ENCODE assay signal across 23 cellular contexts in the genomic region with DNA sequence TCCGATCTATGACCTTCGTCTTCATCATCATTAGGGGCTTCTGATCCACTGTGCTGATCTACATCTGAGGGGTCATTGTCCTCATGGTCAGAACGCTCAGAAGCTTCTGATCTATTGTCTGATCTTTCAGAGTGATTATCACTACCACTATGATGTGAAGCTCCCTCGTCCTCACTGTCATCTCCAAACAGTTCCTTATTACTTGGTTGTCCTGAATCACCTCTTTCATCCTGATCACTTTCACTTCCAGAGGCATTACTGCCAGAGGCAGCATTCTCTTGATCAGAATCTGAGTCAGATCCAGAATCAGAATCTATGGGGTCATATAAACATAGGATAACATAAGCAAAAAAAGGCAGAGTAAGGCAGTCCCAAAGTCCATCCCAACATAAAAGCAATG.
"Had no signal": no experiment of that assay in that cellular context is flagged by ENCODE, and none has a peak within 500 bp of the region (broad histone marks: within the 10 kb centered on the region; RNA-seq: fewer than 3 reads in every experiment).

No MANE protein-coding gene starts in this region.

- H3K27me3 Mint-ChIP-seq: activated naive CD8-positive, alpha-beta T cell treated with anti-CD3 and anti-CD28 coated beads for 36 hours; IgD-negative memory B cell; T-helper 17 cell had no signal

- H3K4me3 Mint-ChIP-seq: activated CD8-positive, alpha-beta T cell treated with anti-CD3 and anti-CD28 coated beads, Interleukin-2, amount 10 ng/mL, durations not matched to agents 7 days and 5 days; activated naive CD8-positive, alpha-beta T cell treated with anti-CD3 and anti-CD28 coated beads for 36 hours; activated T-cell treated with anti-CD3 and anti-CD28 coated beads, Interleukin-2, amount 50 U/mL, for 4 hours; T-helper 17 cell had no signal

- ATAC-seq: activated CD4-positive, CD25-positive, alpha-beta regulatory T cell treated with anti-CD3 and anti-CD28 coated beads, Interleukin-2, amount 50 U/mL, for 24 hours; activated CD8-positive, alpha-beta T cell treated with anti-CD3 and anti-CD28 coated beads, Interleukin-2, amount 10 ng/mL, durations not matched to agents 7 days and 5 days; activated T-cell treated with anti-CD3 and anti-CD28 coated beads, Interleukin-2, amount 50 U/mL, for 4 hours; T-helper 17 cell had no signal

- H3K27ac Mint-ChIP-seq: activated CD8-positive, alpha-beta T cell treated with anti-CD3 and anti-CD28 coated beads, Interleukin-2, amount 10 ng/mL, durations not matched to agents 7 days and 5 days; activated naive CD8-positive, alpha-beta T cell treated with anti-CD3 and anti-CD28 coated beads for 36 hours; T-helper 17 cell had no signal

- H3K27me3 ChIP-seq: brain microvascular endothelial cell, MG63 had no signal

- DNase-seq: activated CD8-positive, alpha-beta memory T cell treated with anti-CD3 and anti-CD28 coated beads, Interleukin-2, amount 50 U/mL, for 48 hours; activated CD8-positive, alpha-beta T cell treated with anti-CD3 and anti-CD28 coated beads, Interleukin-2, amount 10 ng/mL, durations not matched to agents 7 days and 5 days; activated naive CD8-positive, alpha-beta T cell treated with anti-CD3 and anti-CD28 coated beads for 36 hours; activated T-cell treated with anti-CD3 and anti-CD28 coated beads, Interleukin-2, amount 50 U/mL, for 4 hours; brain microvascular endothelial cell; cerebellar nuclear complex; KG1; MG63; MV-4-11; NCI-H1092 treated with DMSO at 0.1 percent for 48 hours; NCI-H1417 treated with DMSO at 0.1 percent for 48 hours; NCI-H1694; NCI-H2029; NCI-H2107; NCI-H2171 treated with DMSO at 0.1 percent for 48 hours; NCI-H226; NCI-H526 treated with DMSO at 0.1 percent for 48 hours; NCI-H82; SIG-M5; T-helper 17 cell; WERI-Rb-1 had no signal

- H3K4me3 ChIP-seq: MG63 had no signal
